8 cellular contexts compared by ENCODE assay signal in genomic region chr12:67161322-67161918, GRCh38.
DNase-seq lines count a peak whose midpoint lies in the region; ATAC-seq, FAIRE-seq and TF ChIP-seq lines count a peak whose summit lies in the region.

No MANE protein-coding gene starts in this region.

- in situ Hi-C loops in GM13976 (cut with MboI; ENCODE audit: low sequenced_read_pairs, unreplicated experiment): no loop called here

- H3K4me3 ChIP-seq in BE2C (ENCODE audit: low read depth, low read length): no peak overlapping the region
- H3K4me3 ChIP-seq in dorsolateral prefrontal cortex: no peak overlapping the region

- no peaks in the 10 kb centered on the region for H3K9me3 ChIP-seq in BE2C

- H3K27me3 Mint-ChIP-seq in natural killer cell treated with Interleukin-12 subunit alpha and Interleukin-12 subunit beta and Interleukin-15 and Interleukin-18, amount 100 ng/mL, for 72 hours: peaks cover 12 to 51% of the 10 kb centered on the region in 2 donors

- H3K9me3 Mint-ChIP-seq in natural killer cell treated with Interleukin-12 subunit alpha and Interleukin-12 subunit beta and Interleukin-15 and Interleukin-18, amount 100 ng/mL, for 72 hours: no peaks in the 10 kb centered on the region

- no peaks in the 10 kb centered on the region for H3K36me3 Mint-ChIP-seq in natural killer cell treated with Interleukin-12 subunit alpha and Interleukin-12 subunit beta and Interleukin-15 and Interleukin-18, amount 100 ng/mL, for 72 hours

- no peaks in the 10 kb centered on the region for H3K4me1 ChIP-seq in BE2C

- intact Hi-C loops in dorsolateral prefrontal cortex (cut with DNase I): no loop called here

- ATAC-seq in HG03342 (IDR thresholded peaks at IDR 0.05; ENCODE audit: unreplicated experiment) (peak; percentile 83), SK-N-SH treated with all-trans-retinoic acid at 6 μM for 48 hours (peak; percentile 80), GM18520 (IDR thresholded peaks at IDR 0.05; ENCODE audit: unreplicated experiment) (no peak)
- no peak for ATAC-seq in natural killer cell treated with Interleukin-12 subunit alpha and Interleukin-12 subunit beta and Interleukin-15 and Interleukin-18, amount 100 ng/mL, for 72 hours

- H3K27me3 ChIP-seq in BE2C (no peaks in the 10 kb centered on the region), dorsolateral prefrontal cortex (no peaks in the 10 kb centered on the region)

- TF ChIP-seq CTCF in BE2C (IDR thresholded peaks at IDR 0.05; ENCODE audit: low read depth, low read length) (peak; percentile 64), GM13976 (IDR thresholded peaks at IDR 0.05; ENCODE audit: borderline replicate concordance, control extremely low read depth, extremely low read depth, insufficient read depth, missing control alignments) (peak; percentile 56), dorsolateral prefrontal cortex (IDR thresholded peaks at IDR 0.05 in 54 of 56, conservative IDR thresholded peaks at IDR 0.05 in 2 of 56; ENCODE audit: low read depth in 1 of 56, partially characterized antibody in 56 of 56) (peak in 49 of 56 donors; percentile 13 to 60 (median 40))

- no peak overlapping the region for H3K27ac ChIP-seq in dorsolateral prefrontal cortex

- FAIRE-seq in frontal cortex (lab: Jason Lieb, UNC): no peak

- no peak overlapping the region for H3K4me3 Mint-ChIP-seq in natural killer cell treated with Interleukin-12 subunit alpha and Interleukin-12 subunit beta and Interleukin-15 and Interleukin-18, amount 100 ng/mL, for 72 hours

- H3K36me3 ChIP-seq in BE2C: no peaks in the 10 kb centered on the region

- H3K4me1 Mint-ChIP-seq in natural killer cell treated with Interleukin-12 subunit alpha and Interleukin-12 subunit beta and Interleukin-15 and Interleukin-18, amount 100 ng/mL, for 72 hours (ENCODE audit: low read depth in 2 of 2): no peaks in the 10 kb centered on the region

- DNase-seq in BE2C: peak; percentile 32
- peak; percentile 25 for DNase-seq in GM13976 (ENCODE audit: low spot score)
- no peak for DNase-seq in dorsolateral prefrontal cortex
- peak; percentile 65 for DNase-seq in natural killer cell treated with Interleukin-12 subunit alpha and Interleukin-12 subunit beta and Interleukin-15 and Interleukin-18, amount 100 ng/mL, for 72 hours (ENCODE audit: low spot score)
- no peak for DNase-seq in frontal cortex (ENCODE audit: low spot score in 2 of 2)

- no peak overlapping the region for H3K27ac Mint-ChIP-seq in natural killer cell treated with Interleukin-12 subunit alpha and Interleukin-12 subunit beta and Interleukin-15 and Interleukin-18, amount 100 ng/mL, for 72 hours

TF ChIP-seq in SK-N-SH treated with all-trans-retinoic acid at 6 μM for 48 hours, 23 proteins besides CTCF, POLR2A, EP300 and RAD21:
- TF ChIP-seq CSRNP3 (CRISPR knock-in tag; IDR thresholded peaks at IDR 0.05): no peak
- peak; percentile 29; the same call in 1 of the 2 replicates for TF ChIP-seq ZNF70 (CRISPR knock-in tag; IDR thresholded peaks at IDR 0.05)
TF ChIP-seq in SK-N-SH treated with all-trans-retinoic acid at 6 μM for 48 hours: peak in this region for 1.

Comparison
In these comparisons a context has a peak if more than half of its experiments do, and no peak if none do; other contexts are left out.
1. DNase-seq: peak in BE2C (single experiment), GM13976 (single experiment) and natural killer cell treated with Interleukin-12 subunit alpha and Interleukin-12 subunit beta and Interleukin-15 and Interleukin-18, amount 100 ng/mL, for 72 hours (single experiment); none in dorsolateral prefrontal cortex (0 of 10) and frontal cortex (0 of 2).
2. ATAC-seq: peak in HG03342 (single experiment) and SK-N-SH treated with all-trans-retinoic acid at 6 μM for 48 hours (single experiment); none in natural killer cell treated with Interleukin-12 subunit alpha and Interleukin-12 subunit beta and Interleukin-15 and Interleukin-18, amount 100 ng/mL, for 72 hours (0 of 2) and GM18520 (single experiment).
3. Peak in every context shown above with its lines, with median percentiles within 50 percentile points of each other: CTCF ChIP-seq.